9 cellular contexts compared by ENCODE assay signal in the genomic region with DNA sequence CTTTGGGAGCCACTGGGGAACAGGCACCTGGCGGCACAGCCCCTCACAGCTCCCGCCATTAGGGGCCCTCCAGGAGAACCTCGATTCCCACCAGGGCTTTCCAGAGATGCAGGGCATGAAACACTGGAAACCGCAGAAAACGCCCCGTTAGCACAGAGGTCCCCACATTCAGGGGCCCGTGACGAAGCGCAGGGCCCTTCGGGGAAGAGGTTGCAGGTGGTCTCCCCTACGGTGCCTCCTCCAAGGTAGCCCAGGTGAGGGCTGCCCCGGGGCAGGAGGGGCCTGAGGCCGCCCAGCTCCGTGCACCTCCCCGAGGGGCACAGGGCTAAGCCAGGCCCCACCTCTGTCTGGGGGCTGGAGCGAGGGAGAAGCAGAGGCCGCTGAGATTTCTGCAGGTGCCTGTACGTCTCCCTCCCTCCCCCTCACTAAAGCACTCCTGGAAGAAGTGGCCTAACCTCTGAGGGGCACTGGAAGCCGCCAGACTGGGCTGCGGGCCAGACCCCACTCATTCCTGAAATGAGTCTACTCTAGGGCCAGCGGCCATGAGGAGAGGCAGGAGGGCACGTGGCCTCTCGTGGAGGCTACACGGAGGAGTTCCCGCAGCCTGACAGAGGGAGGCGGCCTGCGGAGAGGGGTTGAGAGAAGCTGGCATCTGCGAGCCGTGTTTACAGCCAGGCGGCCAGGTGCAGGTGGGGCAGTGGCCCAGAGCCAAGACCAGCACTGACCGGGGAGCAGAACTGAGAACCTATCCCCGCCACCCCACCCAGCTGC. TPM values are rescaled to one million over a fixed set of nuclear protein-coding genes. Genes with fewer than 3 reads are reported as not detected.
DNase-seq lines count a peak whose midpoint lies in the region; TF ChIP-seq lines count a peak whose summit lies in the region.
"Had no signal": no experiment of that assay in that cellular context is flagged by ENCODE, and none has a peak within 500 bp of the region (broad histone marks: within the 10 kb centered on the region; RNA-seq: fewer than 3 reads in every experiment).

No MANE protein-coding gene starts in this region.

- DNase-seq in A172 (ENCODE audit: low spot score) (peak; percentile 61), brain microvascular endothelial cell (no peak), mesothelial cell of epicardium (ENCODE audit: low spot score in 2 of 2, unreplicated experiment in 2 of 2) (no peak), hepatocyte (ENCODE audit: low spot score) (no peak), NCI-H774 (lab: John Stamatoyannopoulos, UW) (no peak), NCI-H446 treated with DMSO at 0.1 percent for 48 hours (lab: John Stamatoyannopoulos, UW) (no peak)
- DNase-seq in activated CD4-positive, alpha-beta T cell treated with anti-CD3 and anti-CD28 coated beads for 4 hours: no peak
- DNase-seq: AML-193 had no signal

- H3K9me2 ChIP-seq in hepatocyte (replicated peaks; ENCODE audit: insufficient read depth): no peaks in the 10 kb centered on the region

- WGBS in hepatocyte (ENCODE audit: low lambda C conversion rate, missing lambda C conversion rate): 84% methylated on average over 32 of the region's 32 CpGs

- H3K27ac Mint-ChIP-seq in mesothelial cell of epicardium: peak overlapping the region; percentile 72

- H3K9me3 ChIP-seq in hepatocyte (ENCODE audit: low read depth): no peaks in the 10 kb centered on the region

- H3K27ac ChIP-seq in KMS-11: no peak overlapping the region
- peak overlapping the region; percentile 73 for H3K27ac ChIP-seq in brain microvascular endothelial cell
- H3K27ac ChIP-seq in hepatocyte: no peak overlapping the region

- H3K9me3 Mint-ChIP-seq in mesothelial cell of epicardium: no peaks in the 10 kb centered on the region

- peak overlapping the region; percentile 6; the same call in 1 of the 2 replicates for H3K4me2 ChIP-seq in KMS-11
- H3K4me2 ChIP-seq in hepatocyte: no peak overlapping the region

- TF ChIP-seq CTCF in KMS-11 (conservative IDR thresholded peaks at IDR 0.05; ENCODE audit: low read depth, low read length) (no peak), brain microvascular endothelial cell (IDR thresholded peaks at IDR 0.05; ENCODE audit: low read depth, low read length, missing control alignments) (no peak), mesothelial cell of epicardium (IDR thresholded peaks at IDR 0.05; ENCODE audit: unreplicated experiment) (no peak), hepatocyte (IDR thresholded peaks at IDR 0.05; ENCODE audit: poor library complexity) (no peak)

- H3K36me3 ChIP-seq in KMS-11 (ENCODE audit: insufficient read depth): no peaks in the 10 kb centered on the region
- H3K36me3 ChIP-seq in brain microvascular endothelial cell (replicated peaks): peaks cover 32% of the 10 kb centered on the region
- no peaks in the 10 kb centered on the region for H3K36me3 ChIP-seq in hepatocyte (replicated peaks; ENCODE audit: insufficient read depth, low read depth)

- H3K4me3 ChIP-seq in KMS-11 (IDR thresholded peaks at IDR 0.05; ENCODE audit: insufficient read depth, low read depth, low read length) (no peak overlapping the region), brain microvascular endothelial cell (ENCODE audit: low read depth, low read length) (no peak overlapping the region), hepatocyte (no peak overlapping the region)

- H3K79me2 ChIP-seq in KMS-11 (ENCODE audit: insufficient read depth, low read depth): no peaks in the 10 kb centered on the region
- H3K79me2 ChIP-seq in hepatocyte: peaks cover 50% of the 10 kb centered on the region

- H3K27me3 ChIP-seq in KMS-11 (ENCODE audit: insufficient read depth, low read depth) (peaks cover 76% of the 10 kb centered on the region), brain microvascular endothelial cell (replicated peaks) (no peaks in the 10 kb centered on the region), hepatocyte (no peaks in the 10 kb centered on the region)

- no peaks in the 10 kb centered on the region for H3K4me1 ChIP-seq in KMS-11 (ENCODE audit: low read depth, poor library complexity, severe bottlenecking)
- peaks cover 21% of the 10 kb centered on the region for H3K4me1 ChIP-seq in hepatocyte (ENCODE audit: insufficient read depth)

- H4K20me1 ChIP-seq in KMS-11 (ENCODE audit: insufficient read depth) (no peaks in the 10 kb centered on the region), hepatocyte (ENCODE audit: insufficient read depth, poor library complexity, severe bottlenecking) (peaks cover 44% of the 10 kb centered on the region)

- peaks cover 3% of the 10 kb centered on the region for H3K27me3 Mint-ChIP-seq in mesothelial cell of epicardium (ENCODE audit: low read depth)

- H3K4me3 Mint-ChIP-seq in mesothelial cell of epicardium: no peak overlapping the region

- no peak overlapping the region for H3K9ac ChIP-seq in KMS-11

- H3K4me1 Mint-ChIP-seq in mesothelial cell of epicardium: peaks cover 32% of the 10 kb centered on the region

- in situ Hi-C loops in brain microvascular endothelial cell (cut with HindIII; ENCODE audit: low pct_ligation_motif_present, low sequenced_read_pairs): no loop called here

- H2AFZ ChIP-seq in KMS-11 (ENCODE audit: low read depth) (no peak overlapping the region), hepatocyte (no peak overlapping the region)

- H3K36me3 Mint-ChIP-seq in mesothelial cell of epicardium: no peaks in the 10 kb centered on the region

RNA-seq across cellular contexts. Expression of a gene that starts 6.9 kb away (rescaled TPM):
- 39.2 and 39.9 TPM in 2 replicates for total RNA-seq in A172 (2014; rRNA removed; shearing (Covaris generic))
- total RNA-seq in mesothelial cell of epicardium: 74.0 to 78.8 TPM (median 75.3 TPM) in 3 replicates
- 56.6 and 63.1 TPM in 2 replicates for total RNA-seq in hepatocyte
- polyA plus RNA-seq in hepatocyte: 22.3 and 30.7 TPM in 2 replicates
